ENCODE assay signal across 8 cellular contexts in genomic region chr3:152258448-152259302, GRCh38. TPM values are rescaled to one million over a fixed set of nuclear protein-coding genes. Genes with fewer than 3 reads are reported as not detected.
DNase-seq lines count a peak whose midpoint lies in the region; ATAC-seq lines count a peak whose summit lies in the region.

No MANE protein-coding gene starts in this region.

- H3K27me3 ChIP-seq in ACC112 (ENCODE audit: insufficient read depth, low read length): no peaks in the 10 kb centered on the region

- H3K36me3 ChIP-seq in ACC112 (ENCODE audit: insufficient read depth, low read length): no peaks in the 10 kb centered on the region

- DNase-seq in NCI-H460 (ENCODE audit: extremely low read depth, low read depth) (peak; percentile 72), left cardiac atrium (peak; percentile 57), NCI-H1694 (lab: John Stamatoyannopoulos, UW) (no peak), HuH-7.5 (ENCODE audit: low spot score) (no peak)
- peak; percentile 48 for DNase-seq in activated T-helper 9 cell treated with anti-CD3 and anti-CD28 coated beads, Interleukin-2, amount 50 U/mL, for 16 hours (ENCODE audit: low read depth)
- DNase-seq in stimulated activated CD4-positive, alpha-beta T cell treated with anti-CD3 and anti-CD28 coated beads, Interleukin-2, amount 100 ng/mL, for 24 hours: peak; percentile 45 to 65

- H3K27ac ChIP-seq in ACC112 (ENCODE audit: low read depth, low read length): peak overlapping the region; percentile 78

- H2AFZ ChIP-seq in ACC112 (ENCODE audit: low read length, unreplicated experiment): no peak overlapping the region

- no peaks in the 10 kb centered on the region for H3K79me2 ChIP-seq in ACC112 (ENCODE audit: control insufficient read depth, insufficient read depth, low read length, unreplicated experiment)

- ATAC-seq in GM21619 (IDR thresholded peaks at IDR 0.05; ENCODE audit: unreplicated experiment) (peak; percentile 33), left cardiac atrium (peak; percentile 62 to 95)

- intact Hi-C loops in left cardiac atrium (cut with DNase I): no loop called here

- H3K4me1 ChIP-seq in ACC112 (ENCODE audit: control insufficient read depth, insufficient read depth, low read length, unreplicated experiment): peaks cover 33% of the 10 kb centered on the region

- H3K4me3 ChIP-seq in ACC112 (ENCODE audit: low read depth, low read length): peak overlapping the region; percentile 59

RNA-seq across cellular contexts. Expression of gene MBNL1, which starts 10.1 kb away (rescaled TPM):
- 130 and 132 TPM in 2 replicates for total RNA-seq in NCI-H460 (2014; rRNA removed; shearing (Covaris generic))
- polyA plus RNA-seq in NCI-H460 (2014; cell fraction: nucleus; rRNA removed): 45.3 and 80.7 TPM in 2 replicates
- 100 to 1,000 TPM; 141 to 154 TPM for total RNA-seq in left cardiac atrium

Comparison
In these comparisons a context has a peak if more than half of its experiments do, and no peak if none do; other contexts are left out.
1. DNase-seq: peak in NCI-H460 (single experiment), activated T-helper 9 cell treated with anti-CD3 and anti-CD28 coated beads, Interleukin-2, amount 50 U/mL, for 16 hours (single experiment), left cardiac atrium (single experiment) and stimulated activated CD4-positive, alpha-beta T cell treated with anti-CD3 and anti-CD28 coated beads, Interleukin-2, amount 100 ng/mL, for 24 hours (2 of 2); none in NCI-H1694 (single experiment) and HuH-7.5 (single experiment).